1 cellular context compared by ENCODE assay signal in genomic region chr11:65917077-65917433, GRCh38.
TF ChIP-seq lines count a peak whose summit lies in the region.

No MANE protein-coding gene starts in this region.

TF ChIP-seq in SK-N-SH treated with all-trans-retinoic acid at 6 μM for 48 hours, 23 proteins besides CTCF, POLR2A, EP300 and RAD21 (continued from another document):
- TF ChIP-seq BACH2 (CRISPR knock-in tag; IDR thresholded peaks at IDR 0.05; ENCODE audit: borderline replicate concordance) (no peak), ZC3H10 (CRISPR knock-in tag; IDR thresholded peaks at IDR 0.05) (no peak), PATZ1 (CRISPR knock-in tag; IDR thresholded peaks at IDR 0.05; ENCODE audit: borderline replicate concordance) (no peak), ZNF565 (CRISPR knock-in tag; conservative IDR thresholded peaks at IDR 0.05; ENCODE audit: low read depth) (no peak), GLIS3 (CRISPR knock-in tag; IDR thresholded peaks at IDR 0.05) (no peak), OSR1 (CRISPR knock-in tag; IDR thresholded peaks at IDR 0.05) (no peak), SNAI2 (CRISPR knock-in tag; IDR thresholded peaks at IDR 0.05) (no peak), RARB (CRISPR knock-in tag; IDR thresholded peaks at IDR 0.05) (no peak)
TF ChIP-seq in SK-N-SH treated with all-trans-retinoic acid at 6 μM for 48 hours: peak in this region for 0.
